ENCODE assay signal across 22 cellular contexts in genomic region chr10:104099941-104100340, GRCh38. TPM values are rescaled to one million over a fixed set of nuclear protein-coding genes. Genes with fewer than 3 reads are reported as not detected.
"Had no signal": no experiment of that assay in that cellular context is flagged by ENCODE, and none has a peak within 500 bp of the region (broad histone marks: within the 10 kb centered on the region; RNA-seq: fewer than 3 reads in every experiment).

No MANE protein-coding gene starts in this region.

- H3K36me3 Mint-ChIP-seq: activated CD8-positive, alpha-beta memory T cell treated with anti-CD3 and anti-CD28 coated beads, Interleukin-2, amount 10 ng/mL, durations not matched to agents 7 days and 5 days; activated naive CD8-positive, alpha-beta T cell treated with anti-CD3 and anti-CD28 coated beads, Interleukin-2, amount 10 ng/mL, durations not matched to agents 7 days and 5 days had no signal

- H3K9me3 Mint-ChIP-seq: activated CD4-positive, alpha-beta memory T cell treated with anti-CD3 and anti-CD28 coated beads, Interleukin-2, amount 10 ng/mL, durations not matched to agents 7 days and 5 days; effector memory CD8-positive, alpha-beta T cell had no signal

- H3K9me3 ChIP-seq: left lung had no signal

- H3K27ac ChIP-seq: hepatocyte, left lung, tibial nerve had no signal

- H3K79me2 ChIP-seq: hepatocyte had no signal

- H3K4me2 ChIP-seq: hepatocyte had no signal

- H3K27me3 ChIP-seq: hepatocyte, left lung, tibial nerve had no signal

- H3K4me3 Mint-ChIP-seq: activated B cell treated with CpG ODN at 0.5 μM for 24 hours; activated CD4-positive, alpha-beta memory T cell treated with anti-CD3 and anti-CD28 coated beads, Interleukin-2, amount 10 ng/mL, durations not matched to agents 7 days and 5 days; activated CD8-positive, alpha-beta memory T cell treated with anti-CD3 and anti-CD28 coated beads, Interleukin-2, amount 10 ng/mL, durations not matched to agents 7 days and 5 days; activated naive CD8-positive, alpha-beta T cell treated with anti-CD3 and anti-CD28 coated beads, Interleukin-2, amount 10 ng/mL, durations not matched to agents 7 days and 5 days; effector memory CD8-positive, alpha-beta T cell; mesothelial cell of epicardium; nephron progenitor cell had no signal

- H3K27ac Mint-ChIP-seq: activated B cell treated with CpG ODN at 0.5 μM for 24 hours; activated CD4-positive, alpha-beta memory T cell treated with anti-CD3 and anti-CD28 coated beads, Interleukin-2, amount 10 ng/mL, durations not matched to agents 7 days and 5 days; activated CD8-positive, alpha-beta memory T cell treated with anti-CD3 and anti-CD28 coated beads, Interleukin-2, amount 10 ng/mL, durations not matched to agents 7 days and 5 days; activated naive CD8-positive, alpha-beta T cell treated with anti-CD3 and anti-CD28 coated beads, Interleukin-2, amount 10 ng/mL, durations not matched to agents 7 days and 5 days; effector memory CD8-positive, alpha-beta T cell; mesothelial cell of epicardium; nephron progenitor cell had no signal

- H3K4me1 ChIP-seq: left lung, tibial nerve had no signal

- H3K36me3 ChIP-seq: left lung, tibial nerve had no signal

- DNase-seq: activated B cell treated with CpG ODN at 0.5 μM for 24 hours; activated CD4-positive, alpha-beta memory T cell treated with anti-CD3 and anti-CD28 coated beads, Interleukin-2, amount 10 ng/mL, durations not matched to agents 7 days and 5 days; activated CD4-positive, alpha-beta T cell treated with anti-CD3 and anti-CD28 coated beads for 4 hours; activated CD8-positive, alpha-beta memory T cell treated with anti-CD3 and anti-CD28 coated beads, Interleukin-2, amount 10 ng/mL, durations not matched to agents 7 days and 5 days; activated naive CD4-positive, alpha-beta T cell; activated naive CD8-positive, alpha-beta T cell treated with anti-CD3 and anti-CD28 coated beads, Interleukin-2, amount 10 ng/mL, durations not matched to agents 7 days and 5 days; anterior cingulate cortex; effector memory CD8-positive, alpha-beta T cell; islet precursor cell; left lung; nephron progenitor cell; nucleus accumbens; stimulated activated CD4-positive, alpha-beta T cell treated with anti-CD3 and anti-CD28 coated beads, Interleukin-12 subunit alpha, Interleukin-12 subunit beta, amount 100 ng/mL, for 4 hours; stimulated activated CD4-positive, alpha-beta T cell treated with anti-CD3 and anti-CD28 coated beads, Interleukin-1b, Interleukin-23, amount 100 ng/mL, for 48 hours; stimulated activated naive CD8-positive, alpha-beta T cell treated with anti-CD3 and anti-CD28 coated beads, Interleukin-15, Interleukin-2, amounts not matched to agents 100 U/mL and 50 U/mL, for 24 hours; substantia nigra; SW 1271 had no signal

- H3K4me3 ChIP-seq: hepatocyte, left lung, tibial nerve had no signal

- H2AFZ ChIP-seq: hepatocyte had no signal

- H3K4me1 Mint-ChIP-seq: activated B cell treated with CpG ODN at 0.5 μM for 24 hours; activated naive CD8-positive, alpha-beta T cell treated with anti-CD3 and anti-CD28 coated beads, Interleukin-2, amount 10 ng/mL, durations not matched to agents 7 days and 5 days; mesothelial cell of epicardium; nephron progenitor cell had no signal

RNA-seq across cellular contexts. Expression of gene COL17A1, which starts 14.3 kb away (rescaled TPM):
- total RNA-seq: activated B cell treated with CpG ODN at 0.5 μM for 24 hours; activated CD4-positive, alpha-beta memory T cell treated with anti-CD3 and anti-CD28 coated beads, Interleukin-2, amount 10 ng/mL, durations not matched to agents 7 days and 5 days; activated CD8-positive, alpha-beta memory T cell treated with anti-CD3 and anti-CD28 coated beads, Interleukin-2, amount 10 ng/mL, durations not matched to agents 7 days and 5 days; activated naive CD8-positive, alpha-beta T cell treated with anti-CD3 and anti-CD28 coated beads, Interleukin-2, amount 10 ng/mL, durations not matched to agents 7 days and 5 days; chondrocyte; T-helper 2 cell treated with Interferon-gamma antibody and Interleukin-4, amounts not matched to agents 100 ng/mL and 5 ng/mL, for 36 hours had no signal
